In genomic region chr19:23273594-23274412, GRCh38 we compare ENCODE assay signal across 8 cellular contexts. TPM values are rescaled to one million over a fixed set of nuclear protein-coding genes. Genes with fewer than 3 reads are reported as not detected.
DNase-seq lines count a peak whose midpoint lies in the region; ATAC-seq and TF ChIP-seq lines count a peak whose summit lies in the region.

No MANE protein-coding gene starts in this region.

- ATAC-seq in HG03280 (IDR thresholded peaks at IDR 0.05; ENCODE audit: unreplicated experiment), result peak; percentile 98
- ATAC-seq in left lobe of liver, result peak; percentile 98

- in situ Hi-C loops in GM18951 (cut with MboI; ENCODE audit: low sequenced_read_pairs, unreplicated experiment), result no loop called here

- H3K4me1 Mint-ChIP-seq in activated CD4-positive, alpha-beta T cell treated with anti-CD3 and anti-CD28 coated beads, Interleukin-2, amount 10 ng/mL, durations not matched to agents 7 days and 5 days, result peaks cover 24% of the 10 kb centered on the region

- no peaks in the 10 kb centered on the region for H3K27me3 Mint-ChIP-seq in activated CD4-positive, alpha-beta T cell treated with anti-CD3 and anti-CD28 coated beads, Interleukin-2, amount 10 ng/mL, durations not matched to agents 7 days and 5 days

- H3K4me3 Mint-ChIP-seq in activated CD4-positive, alpha-beta T cell treated with anti-CD3 and anti-CD28 coated beads, Interleukin-2, amount 10 ng/mL, durations not matched to agents 7 days and 5 days, result peak overlapping the region; percentile 89

- peaks cover 23% of the 10 kb centered on the region for H3K9me3 Mint-ChIP-seq in activated CD4-positive, alpha-beta T cell treated with anti-CD3 and anti-CD28 coated beads, Interleukin-2, amount 10 ng/mL, durations not matched to agents 7 days and 5 days

- peak; percentile 94 for DNase-seq in AG08395 (ENCODE audit: low spot score)
- DNase-seq in NCI-H510A (lab: John Stamatoyannopoulos, UW), result peak; percentile 69
- peak; percentile 94 for DNase-seq in activated CD4-positive, alpha-beta T cell treated with anti-CD3 and anti-CD28 coated beads, Interleukin-2, amount 10 ng/mL, durations not matched to agents 7 days and 5 days
- peak; percentile 87 for DNase-seq in dedifferentiated amniotic fluid mesenchymal stem cell (ENCODE audit: extremely low spot score)
- peak; percentile 94 for DNase-seq in left lobe of liver (ENCODE audit: low spot score)
- peak; percentile 84 for DNase-seq in stimulated activated CD4-positive, alpha-beta T cell treated with anti-CD3 and anti-CD28 coated beads, Interleukin-2, amount 100 ng/mL, for 4 hours (ENCODE audit: low read depth)

- H3K27ac Mint-ChIP-seq in activated CD4-positive, alpha-beta T cell treated with anti-CD3 and anti-CD28 coated beads, Interleukin-2, amount 10 ng/mL, durations not matched to agents 7 days and 5 days, result peak overlapping the region; percentile 93

- peaks cover 37% of the 10 kb centered on the region for H3K36me3 Mint-ChIP-seq in activated CD4-positive, alpha-beta T cell treated with anti-CD3 and anti-CD28 coated beads, Interleukin-2, amount 10 ng/mL, durations not matched to agents 7 days and 5 days (ENCODE audit: low read depth)

- peak; percentile 89 for TF ChIP-seq POLR2A in GM18951 (IDR thresholded peaks at IDR 0.05; ENCODE audit: extremely low read depth, insufficient read depth, insufficient read length)

- CTCF ChIA-PET in activated CD4-positive, alpha-beta T cell treated with anti-CD3 and anti-CD28 coated beads, Interleukin-2, amount 10 ng/mL, durations not matched to agents 7 days and 5 days (lab: Charles Lee), result interaction anchor here (0.9 kb wide), 1 partner anchor 121 kb away, joined by 3 read pairs; the partner anchor contains the start of gene ZNF91

- POLR2A ChIA-PET in activated CD4-positive, alpha-beta T cell treated with anti-CD3 and anti-CD28 coated beads, Interleukin-2, amount 10 ng/mL, durations not matched to agents 7 days and 5 days (lab: Charles Lee), result interaction anchor here (0.6 to 1.2 kb wide), 2 partner anchors 24 to 524 kb away, joined by 3 to 8 read pairs; partner anchors contain the start of gene ZNF724

RNA-seq across cellular contexts. Expression of gene ZNF724, which starts 23.6 kb away (rescaled TPM):
- 10 to 100 TPM; 13.0 to 17.0 TPM for total RNA-seq in activated CD4-positive, alpha-beta T cell treated with anti-CD3 and anti-CD28 coated beads, Interleukin-2, amount 10 ng/mL, durations not matched to agents 7 days and 5 days
- 0.58 TPM for total RNA-seq in left lobe of liver

Comparison
In these comparisons a context has a peak if more than half of its experiments do, and no peak if none do; other contexts are left out.
1. Peak in every context shown above with its lines: DNase-seq and ATAC-seq.